ENCODE assay signal across 1 cellular context in the genomic region with DNA sequence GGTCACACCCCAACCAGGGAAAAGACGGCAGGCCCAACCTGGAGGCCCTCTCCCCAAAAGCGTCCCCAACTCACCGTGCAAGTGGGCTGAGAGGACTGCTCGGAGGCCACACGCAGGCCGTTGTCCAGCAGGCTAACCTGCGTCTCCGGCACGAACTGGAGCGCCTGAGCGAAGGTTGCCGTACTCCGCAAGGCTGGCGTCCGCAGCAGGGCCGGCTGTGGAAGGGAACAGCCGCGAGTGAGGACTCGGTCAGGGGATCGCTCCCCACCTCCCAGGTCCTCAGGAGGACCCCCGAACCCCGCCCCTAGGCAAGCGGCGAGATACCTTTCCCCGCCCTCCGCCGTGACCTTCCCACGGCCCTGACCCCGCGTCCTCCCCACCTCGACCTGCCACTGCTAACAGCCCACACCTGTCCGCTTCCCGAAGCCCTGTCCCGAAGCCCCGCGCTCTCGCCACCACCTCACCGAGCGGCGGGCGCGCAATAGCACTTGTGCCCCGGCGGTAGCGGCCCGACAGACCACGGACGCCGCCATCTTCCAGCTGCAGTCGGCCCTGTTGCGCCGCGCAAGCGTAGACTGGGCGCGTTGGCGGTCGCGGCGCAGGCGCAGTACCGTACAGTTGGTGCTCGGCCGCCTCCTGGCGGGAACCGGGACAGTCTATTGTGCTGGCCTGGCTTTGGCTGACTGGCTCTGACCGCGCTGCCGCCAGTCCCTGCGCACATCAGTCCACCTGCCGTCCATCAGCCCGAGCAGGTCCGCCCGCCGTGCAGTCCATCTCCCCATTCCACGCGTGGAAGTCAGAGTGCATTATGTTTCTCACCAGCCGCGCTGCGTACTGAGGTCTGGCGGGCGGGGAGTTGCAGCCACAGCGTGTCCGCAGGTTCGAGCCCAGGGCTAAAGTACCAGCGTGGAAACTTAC.
TF ChIP-seq lines count a peak whose summit lies in the region.

A gene (minus strand): TSS at position 559 of the 918 bp plus-strand sequence. CDS start 26 bp downstream, at position 533.

TF ChIP-seq in HepG2, 621 proteins besides CTCF, POLR2A, EP300 and RAD21 (continued from another document and continues in another):
- TF ChIP-seq, protein P1, sequence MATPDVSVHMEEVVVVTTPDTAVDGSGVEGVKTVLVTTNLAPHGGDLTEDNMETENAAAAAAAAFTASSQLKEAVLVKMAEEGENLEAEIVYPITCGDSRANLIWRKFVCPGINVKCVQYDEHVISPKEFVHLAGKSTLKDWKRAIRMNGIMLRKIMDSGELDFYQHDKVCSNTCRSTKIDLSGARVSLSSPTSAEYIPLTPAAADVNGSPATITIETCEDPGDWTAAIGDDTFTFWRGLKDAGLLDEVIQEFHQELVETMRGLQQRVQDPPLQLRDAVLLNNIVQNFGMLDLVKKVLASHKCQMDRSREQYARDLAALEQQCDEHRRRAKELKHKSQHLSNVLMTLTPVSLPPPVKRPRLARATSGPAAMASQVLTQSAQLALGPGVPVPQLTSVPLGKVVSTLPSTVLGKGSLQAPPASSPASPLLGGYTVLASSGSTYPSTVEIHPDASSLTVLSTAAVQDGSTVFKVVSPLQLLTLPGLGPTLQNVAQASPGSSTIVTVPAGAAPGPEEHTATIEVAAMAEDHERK (CRISPR knock-in tag; IDR thresholded peaks at IDR 0.05; ENCODE audit: low read depth): no peak
- TF ChIP-seq, protein P2, sequence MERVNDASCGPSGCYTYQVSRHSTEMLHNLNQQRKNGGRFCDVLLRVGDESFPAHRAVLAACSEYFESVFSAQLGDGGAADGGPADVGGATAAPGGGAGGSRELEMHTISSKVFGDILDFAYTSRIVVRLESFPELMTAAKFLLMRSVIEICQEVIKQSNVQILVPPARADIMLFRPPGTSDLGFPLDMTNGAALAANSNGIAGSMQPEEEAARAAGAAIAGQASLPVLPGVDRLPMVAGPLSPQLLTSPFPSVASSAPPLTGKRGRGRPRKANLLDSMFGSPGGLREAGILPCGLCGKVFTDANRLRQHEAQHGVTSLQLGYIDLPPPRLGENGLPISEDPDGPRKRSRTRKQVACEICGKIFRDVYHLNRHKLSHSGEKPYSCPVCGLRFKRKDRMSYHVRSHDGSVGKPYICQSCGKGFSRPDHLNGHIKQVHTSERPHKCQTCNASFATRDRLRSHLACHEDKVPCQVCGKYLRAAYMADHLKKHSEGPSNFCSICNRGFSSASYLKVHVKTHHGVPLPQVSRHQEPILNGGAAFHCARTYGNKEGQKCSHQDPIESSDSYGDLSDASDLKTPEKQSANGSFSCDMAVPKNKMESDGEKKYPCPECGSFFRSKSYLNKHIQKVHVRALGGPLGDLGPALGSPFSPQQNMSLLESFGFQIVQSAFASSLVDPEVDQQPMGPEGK (CRISPR knock-in tag; IDR thresholded peaks at IDR 0.05): peak; percentile 65
- peak; percentile 88 for TF ChIP-seq POLR2AphosphoS5 (IDR thresholded peaks at IDR 0.05; ENCODE audit: low read depth, low read length)
- TF ChIP-seq ZNF501 (CRISPR knock-in tag; IDR thresholded peaks at IDR 0.05): peak; percentile 88; the same call in 1 of the 2 replicates
- no peak for TF ChIP-seq MIER3 (CRISPR knock-in tag; IDR thresholded peaks at IDR 0.05; ENCODE audit: borderline replicate concordance)
- TF ChIP-seq GTF3A (CRISPR knock-in tag; conservative IDR thresholded peaks at IDR 0.05): peak; percentile 45; the same call in 1 of the 2 replicates
- peak; percentile 65; the same call in 1 of the 2 replicates for TF ChIP-seq ISL2 (CRISPR knock-in tag; IDR thresholded peaks at IDR 0.05)
- peak; percentile 36; the same call in 1 of the 2 replicates for TF ChIP-seq FOXK1 (CRISPR knock-in tag; IDR thresholded peaks at IDR 0.05; ENCODE audit: borderline replicate concordance, low read depth)
- TF ChIP-seq, protein P3, sequence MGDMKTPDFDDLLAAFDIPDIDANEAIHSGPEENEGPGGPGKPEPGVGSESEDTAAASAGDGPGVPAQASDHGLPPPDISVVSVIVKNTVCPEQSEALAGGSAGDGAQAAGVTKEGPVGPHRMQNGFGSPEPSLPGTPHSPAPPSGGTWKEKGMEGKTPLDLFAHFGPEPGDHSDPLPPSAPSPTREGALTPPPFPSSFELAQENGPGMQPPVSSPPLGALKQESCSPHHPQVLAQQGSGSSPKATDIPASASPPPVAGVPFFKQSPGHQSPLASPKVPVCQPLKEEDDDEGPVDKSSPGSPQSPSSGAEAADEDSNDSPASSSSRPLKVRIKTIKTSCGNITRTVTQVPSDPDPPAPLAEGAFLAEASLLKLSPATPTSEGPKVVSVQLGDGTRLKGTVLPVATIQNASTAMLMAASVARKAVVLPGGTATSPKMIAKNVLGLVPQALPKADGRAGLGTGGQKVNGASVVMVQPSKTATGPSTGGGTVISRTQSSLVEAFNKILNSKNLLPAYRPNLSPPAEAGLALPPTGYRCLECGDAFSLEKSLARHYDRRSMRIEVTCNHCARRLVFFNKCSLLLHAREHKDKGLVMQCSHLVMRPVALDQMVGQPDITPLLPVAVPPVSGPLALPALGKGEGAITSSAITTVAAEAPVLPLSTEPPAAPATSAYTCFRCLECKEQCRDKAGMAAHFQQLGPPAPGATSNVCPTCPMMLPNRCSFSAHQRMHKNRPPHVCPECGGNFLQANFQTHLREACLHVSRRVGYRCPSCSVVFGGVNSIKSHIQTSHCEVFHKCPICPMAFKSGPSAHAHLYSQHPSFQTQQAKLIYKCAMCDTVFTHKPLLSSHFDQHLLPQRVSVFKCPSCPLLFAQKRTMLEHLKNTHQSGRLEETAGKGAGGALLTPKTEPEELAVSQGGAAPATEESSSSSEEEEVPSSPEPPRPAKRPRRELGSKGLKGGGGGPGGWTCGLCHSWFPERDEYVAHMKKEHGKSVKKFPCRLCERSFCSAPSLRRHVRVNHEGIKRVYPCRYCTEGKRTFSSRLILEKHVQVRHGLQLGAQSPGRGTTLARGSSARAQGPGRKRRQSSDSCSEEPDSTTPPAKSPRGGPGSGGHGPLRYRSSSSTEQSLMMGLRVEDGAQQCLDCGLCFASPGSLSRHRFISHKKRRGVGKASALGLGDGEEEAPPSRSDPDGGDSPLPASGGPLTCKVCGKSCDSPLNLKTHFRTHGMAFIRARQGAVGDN (CRISPR knock-in tag; IDR thresholded peaks at IDR 0.05): peak; percentile 96
- peak; percentile 86 for TF ChIP-seq ZNF225 (CRISPR knock-in tag; IDR thresholded peaks at IDR 0.05)
- no peak; the same call in 1 of the 2 replicates for TF ChIP-seq HNF4G (IDR thresholded peaks at IDR 0.05; ENCODE audit: borderline replicate concordance, low read depth, low read length)
- TF ChIP-seq HNF4G (CRISPR knock-in tag; IDR thresholded peaks at IDR 0.05; ENCODE audit: borderline replicate concordance, low read depth): peak; percentile 78; the same call in 1 of the 2 replicates
- TF ChIP-seq THAP11 (CRISPR knock-in tag; IDR thresholded peaks at IDR 0.05): peak; percentile 79
- TF ChIP-seq SOX5 (CRISPR knock-in tag; IDR thresholded peaks at IDR 0.05; ENCODE audit: borderline replicate concordance): peak; percentile 43
- TF ChIP-seq, protein P4, sequence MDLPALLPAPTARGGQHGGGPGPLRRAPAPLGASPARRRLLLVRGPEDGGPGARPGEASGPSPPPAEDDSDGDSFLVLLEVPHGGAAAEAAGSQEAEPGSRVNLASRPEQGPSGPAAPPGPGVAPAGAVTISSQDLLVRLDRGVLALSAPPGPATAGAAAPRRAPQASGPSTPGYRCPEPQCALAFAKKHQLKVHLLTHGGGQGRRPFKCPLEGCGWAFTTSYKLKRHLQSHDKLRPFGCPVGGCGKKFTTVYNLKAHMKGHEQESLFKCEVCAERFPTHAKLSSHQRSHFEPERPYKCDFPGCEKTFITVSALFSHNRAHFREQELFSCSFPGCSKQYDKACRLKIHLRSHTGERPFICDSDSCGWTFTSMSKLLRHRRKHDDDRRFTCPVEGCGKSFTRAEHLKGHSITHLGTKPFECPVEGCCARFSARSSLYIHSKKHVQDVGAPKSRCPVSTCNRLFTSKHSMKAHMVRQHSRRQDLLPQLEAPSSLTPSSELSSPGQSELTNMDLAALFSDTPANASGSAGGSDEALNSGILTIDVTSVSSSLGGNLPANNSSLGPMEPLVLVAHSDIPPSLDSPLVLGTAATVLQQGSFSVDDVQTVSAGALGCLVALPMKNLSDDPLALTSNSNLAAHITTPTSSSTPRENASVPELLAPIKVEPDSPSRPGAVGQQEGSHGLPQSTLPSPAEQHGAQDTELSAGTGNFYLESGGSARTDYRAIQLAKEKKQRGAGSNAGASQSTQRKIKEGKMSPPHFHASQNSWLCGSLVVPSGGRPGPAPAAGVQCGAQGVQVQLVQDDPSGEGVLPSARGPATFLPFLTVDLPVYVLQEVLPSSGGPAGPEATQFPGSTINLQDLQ (CRISPR knock-in tag; IDR thresholded peaks at IDR 0.05): peak; percentile 83
- TF ChIP-seq SETDB1 (CRISPR knock-in tag; IDR thresholded peaks at IDR 0.05; ENCODE audit: borderline replicate concordance): no peak
- peak; percentile 54 for TF ChIP-seq ZNF274 (CRISPR knock-in tag; IDR thresholded peaks at IDR 0.05)
- 0 out of 2 replicates have a peak, but pooled peaks have one; percentile 6 for TF ChIP-seq ZNF629 (CRISPR knock-in tag; conservative IDR thresholded peaks at IDR 0.05)
- TF ChIP-seq ZNF331 (CRISPR knock-in tag; IDR thresholded peaks at IDR 0.05): peak; percentile 45
- TF ChIP-seq NFIB (CRISPR knock-in tag; IDR thresholded peaks at IDR 0.05; ENCODE audit: borderline replicate concordance): no peak
- TF ChIP-seq, protein P5, sequence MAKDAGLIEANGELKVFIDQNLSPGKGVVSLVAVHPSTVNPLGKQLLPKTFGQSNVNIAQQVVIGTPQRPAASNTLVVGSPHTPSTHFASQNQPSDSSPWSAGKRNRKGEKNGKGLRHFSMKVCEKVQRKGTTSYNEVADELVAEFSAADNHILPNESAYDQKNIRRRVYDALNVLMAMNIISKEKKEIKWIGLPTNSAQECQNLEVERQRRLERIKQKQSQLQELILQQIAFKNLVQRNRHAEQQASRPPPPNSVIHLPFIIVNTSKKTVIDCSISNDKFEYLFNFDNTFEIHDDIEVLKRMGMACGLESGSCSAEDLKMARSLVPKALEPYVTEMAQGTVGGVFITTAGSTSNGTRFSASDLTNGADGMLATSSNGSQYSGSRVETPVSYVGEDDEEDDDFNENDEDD (CRISPR knock-in tag; IDR thresholded peaks at IDR 0.05; ENCODE audit: borderline replicate concordance): peak; percentile 80; the same call in 1 of the 2 replicates
- TF ChIP-seq ZBTB38 (CRISPR knock-in tag; IDR thresholded peaks at IDR 0.05): peak; percentile 90
- TF ChIP-seq PHB2 (IDR thresholded peaks at IDR 0.05; ENCODE audit: partially characterized antibody): no peak
- peak; percentile 99 for TF ChIP-seq RBFOX2 (IDR thresholded peaks at IDR 0.05; ENCODE audit: low read depth, low read length)
- peak; percentile 81 for TF ChIP-seq PHF20 (CRISPR knock-in tag; IDR thresholded peaks at IDR 0.05)
- peak; percentile 67 for TF ChIP-seq AGO1 (IDR thresholded peaks at IDR 0.05; ENCODE audit: low read depth, low read length, poor library complexity, severe bottlenecking)
- TF ChIP-seq, protein P6, sequence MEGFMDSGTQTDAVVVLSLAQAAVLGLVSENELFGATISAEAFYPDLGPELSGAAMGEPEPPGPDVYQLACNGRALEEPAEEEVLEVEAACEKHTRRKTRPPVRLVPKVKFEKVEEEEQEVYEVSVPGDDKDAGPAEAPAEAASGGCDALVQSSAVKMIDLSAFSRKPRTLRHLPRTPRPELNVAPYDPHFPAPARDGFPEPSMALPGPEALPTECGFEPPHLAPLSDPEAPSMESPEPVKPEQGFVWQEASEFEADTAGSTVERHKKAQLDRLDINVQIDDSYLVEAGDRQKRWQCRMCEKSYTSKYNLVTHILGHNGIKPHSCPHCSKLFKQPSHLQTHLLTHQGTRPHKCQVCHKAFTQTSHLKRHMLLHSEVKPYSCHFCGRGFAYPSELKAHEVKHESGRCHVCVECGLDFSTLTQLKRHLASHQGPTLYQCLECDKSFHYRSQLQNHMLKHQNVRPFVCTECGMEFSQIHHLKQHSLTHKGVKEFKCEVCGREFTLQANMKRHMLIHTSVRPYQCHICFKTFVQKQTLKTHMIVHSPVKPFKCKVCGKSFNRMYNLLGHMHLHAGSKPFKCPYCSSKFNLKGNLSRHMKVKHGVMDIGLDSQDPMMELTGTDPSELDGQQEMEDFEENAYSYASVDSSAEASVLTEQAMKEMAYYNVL (CRISPR knock-in tag; IDR thresholded peaks at IDR 0.05; ENCODE audit: borderline replicate concordance): peak; percentile 93
- TF ChIP-seq KAT2B (IDR thresholded peaks at IDR 0.05; ENCODE audit: borderline replicate concordance, low read depth, low read length): no peak
- no peak; the same call in 1 of the 2 replicates for TF ChIP-seq HOXA9 (CRISPR knock-in tag; IDR thresholded peaks at IDR 0.05; ENCODE audit: borderline replicate concordance)
- peak; percentile 8; the same call in 1 of the 2 replicates for TF ChIP-seq ZNF121 (CRISPR knock-in tag; IDR thresholded peaks at IDR 0.05)
- TF ChIP-seq, protein P7, sequence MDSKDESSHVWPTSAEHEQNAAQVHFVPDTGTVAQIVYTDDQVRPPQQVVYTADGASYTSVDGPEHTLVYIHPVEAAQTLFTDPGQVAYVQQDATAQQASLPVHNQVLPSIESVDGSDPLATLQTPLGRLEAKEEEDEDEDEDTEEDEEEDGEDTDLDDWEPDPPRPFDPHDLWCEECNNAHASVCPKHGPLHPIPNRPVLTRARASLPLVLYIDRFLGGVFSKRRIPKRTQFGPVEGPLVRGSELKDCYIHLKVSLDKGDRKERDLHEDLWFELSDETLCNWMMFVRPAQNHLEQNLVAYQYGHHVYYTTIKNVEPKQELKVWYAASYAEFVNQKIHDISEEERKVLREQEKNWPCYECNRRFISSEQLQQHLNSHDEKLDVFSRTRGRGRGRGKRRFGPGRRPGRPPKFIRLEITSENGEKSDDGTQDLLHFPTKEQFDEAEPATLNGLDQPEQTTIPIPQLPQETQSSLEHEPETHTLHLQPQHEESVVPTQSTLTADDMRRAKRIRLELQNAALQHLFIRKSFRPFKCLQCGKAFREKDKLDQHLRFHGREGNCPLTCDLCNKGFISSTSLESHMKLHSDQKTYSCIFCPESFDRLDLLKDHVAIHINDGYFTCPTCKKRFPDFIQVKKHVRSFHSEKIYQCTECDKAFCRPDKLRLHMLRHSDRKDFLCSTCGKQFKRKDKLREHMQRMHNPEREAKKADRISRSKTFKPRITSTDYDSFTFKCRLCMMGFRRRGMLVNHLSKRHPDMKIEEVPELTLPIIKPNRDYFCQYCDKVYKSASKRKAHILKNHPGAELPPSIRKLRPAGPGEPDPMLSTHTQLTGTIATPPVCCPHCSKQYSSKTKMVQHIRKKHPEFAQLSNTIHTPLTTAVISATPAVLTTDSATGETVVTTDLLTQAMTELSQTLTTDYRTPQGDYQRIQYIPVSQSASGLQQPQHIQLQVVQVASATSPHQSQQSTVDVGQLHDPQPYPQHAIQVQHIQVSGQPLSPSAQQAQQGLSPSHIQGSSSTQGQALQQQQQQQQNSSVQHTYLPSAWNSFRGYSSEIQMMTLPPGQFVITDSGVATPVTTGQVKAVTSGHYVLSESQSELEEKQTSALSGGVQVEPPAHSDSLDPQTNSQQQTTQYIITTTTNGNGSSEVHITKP (CRISPR knock-in tag; IDR thresholded peaks at IDR 0.05; ENCODE audit: low read depth): peak; percentile 18
- TF ChIP-seq, protein P8, sequence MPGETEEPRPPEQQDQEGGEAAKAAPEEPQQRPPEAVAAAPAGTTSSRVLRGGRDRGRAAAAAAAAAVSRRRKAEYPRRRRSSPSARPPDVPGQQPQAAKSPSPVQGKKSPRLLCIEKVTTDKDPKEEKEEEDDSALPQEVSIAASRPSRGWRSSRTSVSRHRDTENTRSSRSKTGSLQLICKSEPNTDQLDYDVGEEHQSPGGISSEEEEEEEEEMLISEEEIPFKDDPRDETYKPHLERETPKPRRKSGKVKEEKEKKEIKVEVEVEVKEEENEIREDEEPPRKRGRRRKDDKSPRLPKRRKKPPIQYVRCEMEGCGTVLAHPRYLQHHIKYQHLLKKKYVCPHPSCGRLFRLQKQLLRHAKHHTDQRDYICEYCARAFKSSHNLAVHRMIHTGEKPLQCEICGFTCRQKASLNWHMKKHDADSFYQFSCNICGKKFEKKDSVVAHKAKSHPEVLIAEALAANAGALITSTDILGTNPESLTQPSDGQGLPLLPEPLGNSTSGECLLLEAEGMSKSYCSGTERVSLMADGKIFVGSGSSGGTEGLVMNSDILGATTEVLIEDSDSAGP (CRISPR knock-in tag; IDR thresholded peaks at IDR 0.05; ENCODE audit: borderline replicate concordance): peak; percentile 93; the same call in 1 of the 2 replicates
- no peak for TF ChIP-seq MAFK (conservative IDR thresholded peaks at IDR 0.05 in 1 of 2, IDR thresholded peaks at IDR 0.05 in 1 of 2; ENCODE audit: low read length in 2 of 2)
